ENCODE assay signal across 26 cellular contexts in the genomic region with DNA sequence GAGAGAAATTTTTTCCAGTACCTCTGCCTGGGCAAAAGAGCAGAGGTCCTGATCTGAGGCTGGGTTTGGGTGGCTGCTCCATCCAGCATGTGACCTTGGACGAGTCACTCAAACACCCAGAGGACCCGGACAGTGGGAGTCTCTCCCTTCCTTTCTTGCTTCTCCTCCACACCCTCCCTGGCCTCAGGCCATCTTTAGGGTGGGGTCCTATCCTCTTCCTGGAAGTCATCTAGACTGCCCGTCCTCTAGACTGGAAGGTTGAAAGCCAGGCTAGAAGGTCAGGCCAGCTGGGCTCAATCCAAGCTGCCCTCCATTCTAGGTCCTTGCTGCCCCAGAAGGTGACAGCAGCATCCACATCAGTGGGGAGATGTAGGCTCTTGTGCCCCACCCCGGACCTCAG.
"Had no signal": no experiment of that assay in that cellular context is flagged by ENCODE, and none has a peak within 500 bp of the region (broad histone marks: within the 10 kb centered on the region; RNA-seq: fewer than 3 reads in every experiment).

No MANE protein-coding gene starts in this region.

- H3K27me3 Mint-ChIP-seq: activated CD4-positive, alpha-beta memory T cell treated with anti-CD3 and anti-CD28 coated beads, Interleukin-2, amount 10 ng/mL, durations not matched to agents 7 days and 5 days; activated T-helper 17 cell treated with anti-CD3 and anti-CD28 coated beads, Interleukin-2, amount 50 U/mL, for 72 hours had no signal

- H3K4me1 ChIP-seq: Peyer's patch had no signal

- DNase-seq: activated CD4-positive, alpha-beta memory T cell treated with anti-CD3 and anti-CD28 coated beads, Interleukin-2, amount 10 ng/mL, durations not matched to agents 7 days and 5 days; activated CD4-positive, alpha-beta T cell treated with anti-CD3 and anti-CD28 coated beads for 36 hours; activated CD4-positive, alpha-beta T cell treated with anti-CD3 and anti-CD28 coated beads, Interleukin-2, amount 50 U/mL, for 1 hour; activated CD4-positive, CD25-positive, alpha-beta regulatory T cell; activated gamma-delta T cell; activated naive CD4-positive, alpha-beta T cell treated with anti-CD3 and anti-CD28 coated beads for 36 hours; activated T-cell treated with anti-CD3 and anti-CD28 coated beads for 4 hours; activated T-cell treated with anti-CD3 and anti-CD28 coated beads, Interleukin-2, amount 50 U/mL, for 48 hours; amygdala; Kasumi-1; KBM-7; NCI-H1105 treated with DMSO at 0.1 percent for 48 hours; NCI-H1436 treated with DMSO at 0.1 percent for 48 hours; NCI-H187; NCI-H2081; NCI-H510A treated with DMSO at 0.1 percent for 48 hours; NCI-H69; NK-92 treated with Interleukin-12 subunit alpha and Interleukin-12 subunit beta, amount 100 ng/mL, for 24 hours; Peyer's patch; SHP77 treated with DMSO at 0.1 percent for 48 hours; T-helper 9 cell had no signal

- H3K27me3 ChIP-seq: Peyer's patch had no signal

- H3K4me3 ChIP-seq: Peyer's patch had no signal

- H3K9me3 ChIP-seq: Peyer's patch had no signal

- H3K36me3 Mint-ChIP-seq: activated naive CD8-positive, alpha-beta T cell; brain had no signal

- H3K4me1 Mint-ChIP-seq: activated CD4-positive, alpha-beta memory T cell treated with anti-CD3 and anti-CD28 coated beads, Interleukin-2, amount 10 ng/mL, durations not matched to agents 7 days and 5 days; activated CD4-positive, alpha-beta T cell treated with anti-CD3 and anti-CD28 coated beads for 36 hours; activated T-helper 17 cell treated with anti-CD3 and anti-CD28 coated beads, Interleukin-2, amount 50 U/mL, for 72 hours had no signal

- H3K9me3 Mint-ChIP-seq: activated CD4-positive, alpha-beta memory T cell treated with anti-CD3 and anti-CD28 coated beads, Interleukin-2, amount 10 ng/mL, durations not matched to agents 7 days and 5 days; activated naive CD4-positive, alpha-beta T cell treated with anti-CD3 and anti-CD28 coated beads for 36 hours; activated T-helper 17 cell treated with anti-CD3 and anti-CD28 coated beads, Interleukin-2, amount 50 U/mL, for 72 hours; T-helper 1 cell treated with Interleukin-12 subunit alpha and Interleukin-12 subunit beta and Interleukin-4 antibody, amounts not matched to agents 30 μg/mL and 1 μg/mL, for 36 hours had no signal

- H3K36me3 ChIP-seq: Peyer's patch had no signal

- H3K27ac Mint-ChIP-seq: activated CD4-positive, alpha-beta memory T cell treated with anti-CD3 and anti-CD28 coated beads, Interleukin-2, amount 10 ng/mL, durations not matched to agents 7 days and 5 days; activated CD4-positive, alpha-beta T cell treated with anti-CD3 and anti-CD28 coated beads for 36 hours; activated naive CD4-positive, alpha-beta T cell treated with anti-CD3 and anti-CD28 coated beads for 36 hours; activated naive CD8-positive, alpha-beta T cell; activated T-helper 17 cell treated with anti-CD3 and anti-CD28 coated beads, Interleukin-2, amount 50 U/mL, for 72 hours; brain; T-helper 1 cell treated with Interleukin-12 subunit alpha and Interleukin-12 subunit beta and Interleukin-4 antibody, amounts not matched to agents 30 μg/mL and 1 μg/mL, for 36 hours had no signal

- H3K27ac ChIP-seq: Peyer's patch, RWPE1 had no signal

- H3K4me3 Mint-ChIP-seq: activated CD4-positive, alpha-beta memory T cell treated with anti-CD3 and anti-CD28 coated beads, Interleukin-2, amount 10 ng/mL, durations not matched to agents 7 days and 5 days; activated CD4-positive, alpha-beta T cell treated with anti-CD3 and anti-CD28 coated beads for 36 hours; activated naive CD4-positive, alpha-beta T cell treated with anti-CD3 and anti-CD28 coated beads for 36 hours; activated naive CD8-positive, alpha-beta T cell; activated T-helper 17 cell treated with anti-CD3 and anti-CD28 coated beads, Interleukin-2, amount 50 U/mL, for 72 hours; brain; T-helper 1 cell treated with Interleukin-12 subunit alpha and Interleukin-12 subunit beta and Interleukin-4 antibody, amounts not matched to agents 30 μg/mL and 1 μg/mL, for 36 hours had no signal

- ATAC-seq: activated CD4-positive, alpha-beta T cell treated with anti-CD3 and anti-CD28 coated beads for 36 hours; activated T-helper 17 cell treated with anti-CD3 and anti-CD28 coated beads, Interleukin-2, amount 50 U/mL, for 72 hours had no signal
